31 cellular contexts compared by ENCODE assay signal in the genomic region with DNA sequence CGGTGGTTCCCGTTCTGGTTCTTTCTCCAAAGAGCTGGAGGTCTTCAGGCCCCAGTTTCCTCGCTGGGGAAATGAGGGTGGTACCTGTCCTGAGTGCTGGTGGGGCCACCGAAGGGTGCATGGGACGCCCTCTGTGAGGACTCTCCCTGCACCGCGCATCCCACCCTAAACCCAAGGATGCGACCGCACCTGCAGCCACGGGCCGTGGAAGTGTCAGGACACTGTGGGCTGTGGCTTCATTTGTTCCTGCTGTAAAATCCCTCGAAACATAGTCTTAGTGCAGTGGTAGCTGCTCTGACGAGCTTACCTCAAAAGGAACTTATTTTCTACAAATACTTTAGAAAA.
"Had no signal": no experiment of that assay in that cellular context is flagged by ENCODE, and none has a peak within 500 bp of the region (broad histone marks: within the 10 kb centered on the region; RNA-seq: fewer than 3 reads in every experiment).

No MANE protein-coding gene starts in this region.

- H3K27ac Mint-ChIP-seq: activated CD4-positive, alpha-beta T cell treated with anti-CD3 and anti-CD28 coated beads for 36 hours; activated naive CD8-positive, alpha-beta T cell treated with anti-CD3 and anti-CD28 coated beads for 36 hours; activated T-helper 1 cell treated with anti-CD3 and anti-CD28 coated beads, Interleukin-12 subunit alpha, Interleukin-12 subunit beta, Interleukin-2, Interleukin-4 antibody, amounts not matched to agents 30 ng/mL and 10 ng/mL and 1 ng/mL, durations not matched to agents 14 hours and 24 hours and 36 hours had no signal

- H3K27ac ChIP-seq: brain microvascular endothelial cell, KMS-11 had no signal

- H3K27me3 ChIP-seq: brain microvascular endothelial cell, Peyer's patch had no signal

- H3K9ac ChIP-seq: KMS-11 had no signal

- H3K4me3 ChIP-seq: Peyer's patch had no signal

- H3K27me3 Mint-ChIP-seq: activated CD4-positive, alpha-beta T cell treated with anti-CD3 and anti-CD28 coated beads for 36 hours; activated CD4-positive, alpha-beta T cell treated with anti-CD3 and anti-CD28 coated beads, Interleukin-2, amount 10 ng/mL, durations not matched to agents 7 days and 5 days; activated naive CD8-positive, alpha-beta T cell treated with anti-CD3 and anti-CD28 coated beads for 36 hours; central memory CD8-positive, alpha-beta T cell had no signal

- H3K4me1 Mint-ChIP-seq: activated CD4-positive, alpha-beta T cell treated with anti-CD3 and anti-CD28 coated beads for 36 hours; activated CD4-positive, alpha-beta T cell treated with anti-CD3 and anti-CD28 coated beads, Interleukin-2, amount 10 ng/mL, durations not matched to agents 7 days and 5 days; activated naive CD8-positive, alpha-beta T cell treated with anti-CD3 and anti-CD28 coated beads for 36 hours had no signal

- DNase-seq: activated CD4-positive, alpha-beta T cell treated with anti-CD3 and anti-CD28 coated beads for 36 hours; activated CD4-positive, alpha-beta T cell treated with anti-CD3 and anti-CD28 coated beads, Interleukin-2, amount 10 ng/mL, durations not matched to agents 7 days and 5 days; activated CD4-positive, alpha-beta T cell treated with anti-CD3 and anti-CD28 coated beads, Interleukin-2, amount 50 U/mL, for 48 hours; activated CD8-positive, alpha-beta memory T cell treated with anti-CD3 and anti-CD28 coated beads, Interleukin-2, amount 50 U/mL, for 4 hours; activated naive CD4-positive, alpha-beta T cell; activated naive CD4-positive, alpha-beta T cell treated with anti-CD3 and anti-CD28 coated beads, Interleukin-2, amount 50 U/mL, for 16 hours; activated naive CD8-positive, alpha-beta T cell treated with anti-CD3 and anti-CD28 coated beads for 36 hours; activated T-cell treated with anti-CD3 and anti-CD28 coated beads for 4 hours; activated T-cell treated with anti-CD3 and anti-CD28 coated beads, Interleukin-2, amount 50 U/mL, for 4 hours; amniotic stem cell; brain microvascular endothelial cell; MM.1S; MV-4-11; NCI-H1092; NCI-H1436 treated with DMSO at 0.1 percent for 48 hours; NCI-H1694 treated with DMSO at 0.1 percent for 48 hours; NCI-H2029; NCI-H345; NCI-H524 treated with DMSO at 0.1 percent for 48 hours; PC-3; RPMI8226; SIG-M5; SW 1271; T-helper 1 cell; T1000 had no signal

- H3K4me2 ChIP-seq: KMS-11 had no signal

- H3K4me3 Mint-ChIP-seq: activated CD4-positive, alpha-beta T cell treated with anti-CD3 and anti-CD28 coated beads for 36 hours; activated CD4-positive, alpha-beta T cell treated with anti-CD3 and anti-CD28 coated beads, Interleukin-2, amount 10 ng/mL, durations not matched to agents 7 days and 5 days; activated naive CD8-positive, alpha-beta T cell treated with anti-CD3 and anti-CD28 coated beads for 36 hours; activated T-cell treated with anti-CD3 and anti-CD28 coated beads, Interleukin-2, amount 50 U/mL, for 4 hours; activated T-helper 1 cell treated with anti-CD3 and anti-CD28 coated beads, Interleukin-12 subunit alpha, Interleukin-12 subunit beta, Interleukin-2, Interleukin-4 antibody, amounts not matched to agents 30 ng/mL and 10 ng/mL and 1 ng/mL, durations not matched to agents 14 hours and 24 hours and 36 hours; central memory CD8-positive, alpha-beta T cell had no signal

- ATAC-seq: activated CD4-positive, alpha-beta T cell treated with anti-CD3 and anti-CD28 coated beads for 36 hours; activated T-cell treated with anti-CD3 and anti-CD28 coated beads, Interleukin-2, amount 50 U/mL, for 4 hours; PC-3; Right ventricle myocardium inferior; SK-N-SH treated with all-trans-retinoic acid at 6 μM for 48 hours had no signal
